8 cellular contexts compared by ENCODE assay signal in the genomic region with DNA sequence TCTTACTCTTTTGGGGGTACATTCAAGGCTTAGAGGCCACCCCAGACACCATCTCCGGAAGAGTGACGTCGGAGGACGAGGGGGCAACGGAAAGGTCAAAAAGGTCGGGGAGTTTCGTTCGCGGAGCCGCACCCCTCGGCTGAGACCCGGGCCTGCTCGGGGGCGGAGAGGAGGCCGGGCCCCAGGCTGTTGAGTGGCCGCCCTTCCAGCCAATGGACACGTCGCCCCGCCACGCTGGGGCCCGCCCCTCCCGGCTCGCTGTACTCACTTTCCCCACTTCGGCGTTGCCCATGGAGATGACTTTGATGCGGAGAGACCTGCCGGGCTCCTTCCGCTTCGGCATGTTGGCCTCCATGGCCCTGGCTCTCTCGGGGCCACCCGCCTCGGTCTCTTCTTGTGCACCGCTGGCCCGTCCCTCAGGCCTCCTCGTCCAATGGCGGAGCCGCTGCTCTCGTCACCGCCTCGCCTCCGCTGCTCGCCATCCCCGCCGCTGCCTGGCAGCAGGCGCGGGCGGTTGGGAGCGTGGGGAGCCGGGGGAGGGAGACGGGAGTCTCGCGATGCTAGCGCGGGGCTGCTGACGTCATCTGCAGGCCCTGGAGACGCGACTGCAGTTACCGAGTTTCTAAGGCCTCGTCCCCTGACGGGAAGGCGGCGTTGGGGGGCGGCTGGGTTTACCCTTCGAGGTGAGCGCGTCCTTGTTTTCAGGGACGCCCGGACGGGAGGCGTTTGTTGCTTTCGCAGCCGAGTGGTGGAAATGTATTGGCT. TPM values are rescaled to one million over a fixed set of nuclear protein-coding genes. Genes with fewer than 3 reads are reported as not detected.
DNase-seq lines count a peak whose midpoint lies in the region; ATAC-seq lines count a peak whose summit lies in the region.

A gene (minus strand): TSS at position 406 of the 765 bp plus-strand sequence. CDS start 51 bp downstream, at position 355.

- H3K27ac Mint-ChIP-seq in effector memory CD8-positive, alpha-beta T cell: peak within 1 kb of the TSS; percentile 100
- H3K27ac Mint-ChIP-seq in memory B cell: peak within 1 kb of the TSS; percentile 100

- H3K36me3 Mint-ChIP-seq in effector memory CD8-positive, alpha-beta T cell (ENCODE audit: insufficient read depth): peaks cover 33% of the 10 kb centered on the region
- H3K36me3 Mint-ChIP-seq in memory B cell: peaks cover 4% of the 10 kb centered on the region

- H3K27me3 Mint-ChIP-seq in effector memory CD8-positive, alpha-beta T cell: no peaks in the 10 kb centered on the region
- no peaks in the 10 kb centered on the region for H3K27me3 Mint-ChIP-seq in memory B cell

- peaks cover 12 to 17% of the 10 kb centered on the region in 2 donors for H3K4me1 Mint-ChIP-seq in effector memory CD8-positive, alpha-beta T cell (ENCODE audit: low read depth in 2 of 2)
- peaks cover 8% of the 10 kb centered on the region for H3K4me1 Mint-ChIP-seq in memory B cell

- ATAC-seq in GM21367 (IDR thresholded peaks at IDR 0.05; ENCODE audit: unreplicated experiment) (peak; percentile 93), memory B cell (ENCODE audit: low read depth) (peak; percentile 83)
- peak; percentile 84 for ATAC-seq in effector memory CD8-positive, alpha-beta T cell (replicated peaks)

- H3K4me3 Mint-ChIP-seq in effector memory CD8-positive, alpha-beta T cell: peak within 1 kb of the TSS; percentile 93 to 96
- peak within 1 kb of the TSS; percentile 95 for H3K4me3 Mint-ChIP-seq in memory B cell

- H3K9me3 Mint-ChIP-seq in effector memory CD8-positive, alpha-beta T cell: no peaks in the 10 kb centered on the region
- H3K9me3 Mint-ChIP-seq in memory B cell: no peaks in the 10 kb centered on the region

- DNase-seq in COR-L47 (lab: John Stamatoyannopoulos, UW): peak; percentile 96
- peak; percentile 97 for DNase-seq in HT1080 (ENCODE audit: low read depth)
- DNase-seq in NOMO-1 (lab: John Stamatoyannopoulos, UW; ENCODE audit: unreplicated experiment in 2 of 2): peak; percentile 97 to 98
- peak; percentile 96 for DNase-seq in activated CD8-positive, alpha-beta memory T cell treated with anti-CD3 and anti-CD28 coated beads for 48 hours (ENCODE audit: low read depth in 2 of 3, low spot score in 2 of 3)
- peak; percentile 97 to 98 (median 97) for DNase-seq in effector memory CD8-positive, alpha-beta T cell
- peak; percentile 98 to 99 for DNase-seq in memory B cell (ENCODE audit: low spot score in 2 of 2)
- DNase-seq in stimulated activated CD8-positive, alpha-beta memory T cell treated with anti-CD3 and anti-CD28 coated beads, Interleukin-12 subunit alpha, Interleukin-12 subunit beta, amount 100 ng/mL, for 1 hour (ENCODE audit: low read depth): peak; percentile 93

RNA-seq across cellular contexts. Expression of the gene that starts here (rescaled TPM):
- total RNA-seq in HT1080 (2014; rRNA removed; shearing (Covaris generic)): 0.47 and 1.8 TPM in 2 replicates
- 1.3 and 1.5 TPM in 2 replicates for polyA plus RNA-seq in HT1080 (2015; cell fraction: cytosol; rRNA removed)
- polyA plus RNA-seq in HT1080 (2015; cell fraction: nucleus; rRNA removed): 5.4 and 7.1 TPM in 2 replicates

Comparison
In these comparisons a context has a peak if more than half of its experiments do, and no peak if none do; other contexts are left out.
1. Peak in every context shown above with its lines: DNase-seq and ATAC-seq.